1 cellular context compared by ENCODE assay signal in the genomic region with DNA sequence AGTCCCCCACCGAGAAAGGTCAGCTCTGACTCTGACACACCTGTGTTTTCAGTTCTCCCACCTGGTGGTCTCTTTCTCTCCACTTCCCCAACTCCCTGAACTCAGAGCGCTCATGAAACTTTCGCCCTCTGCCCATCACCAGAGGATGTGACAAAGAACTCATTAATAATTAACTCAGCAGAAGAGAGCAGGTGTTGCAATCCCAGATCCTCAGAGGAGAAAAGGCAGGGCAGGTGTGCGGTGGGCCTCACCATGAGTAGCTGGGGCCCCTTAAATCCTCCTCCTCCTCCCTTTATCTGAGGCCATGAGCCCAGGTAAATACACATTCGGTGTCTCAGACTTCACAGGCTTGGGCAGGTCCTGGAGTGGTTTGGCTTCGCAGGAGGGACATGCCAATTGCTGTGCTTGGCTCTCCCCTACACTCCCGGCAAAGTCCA.
TF ChIP-seq lines count a peak whose summit lies in the region.

No MANE protein-coding gene starts in this region.

TF ChIP-seq in HepG2, 621 proteins besides CTCF, POLR2A, EP300 and RAD21 (continues in another document):
- TF ChIP-seq EED (CRISPR knock-in tag; IDR thresholded peaks at IDR 0.05) (no peak), ZNF407 (CRISPR knock-in tag; IDR thresholded peaks at IDR 0.05; ENCODE audit: not compliant biosample characterization) (no peak), ZEB1 (IDR thresholded peaks at IDR 0.05; ENCODE audit: insufficient replicate concordance, low read depth) (peak; percentile 92), CC2D1A (CRISPR knock-in tag; IDR thresholded peaks at IDR 0.05) (no peak), SALL1 (CRISPR knock-in tag; IDR thresholded peaks at IDR 0.05) (peak; percentile 43), ASH2L (IDR thresholded peaks at IDR 0.05; ENCODE audit: insufficient read length, low read depth, low read length) (no peak), ZNF580 (CRISPR knock-in tag; IDR thresholded peaks at IDR 0.05; ENCODE audit: borderline replicate concordance, low read depth) (no peak), ZNF740 (CRISPR knock-in tag; IDR thresholded peaks at IDR 0.05) (no peak), ZNF782 (CRISPR knock-in tag; IDR thresholded peaks at IDR 0.05; ENCODE audit: borderline replicate concordance) (no peak), TSC22D2 (CRISPR knock-in tag; IDR thresholded peaks at IDR 0.05; ENCODE audit: borderline replicate concordance) (no peak), ZNF12 (CRISPR knock-in tag; IDR thresholded peaks at IDR 0.05) (0 out of 2 replicates have a peak, but pooled peaks have one; percentile 43), ZSCAN22 (CRISPR knock-in tag; IDR thresholded peaks at IDR 0.05) (no peak), TBX2 (CRISPR knock-in tag; IDR thresholded peaks at IDR 0.05; ENCODE audit: borderline replicate concordance) (peak; percentile 49; the same call in 1 of the 2 replicates), GATAD2A (CRISPR knock-in tag; IDR thresholded peaks at IDR 0.05) (peak; percentile 56), MTA1 (CRISPR knock-in tag; IDR thresholded peaks at IDR 0.05; ENCODE audit: borderline replicate concordance) (peak; percentile 42; the same call in 1 of the 2 replicates), ZBTB26 (CRISPR knock-in tag; IDR thresholded peaks at IDR 0.05; ENCODE audit: borderline replicate concordance) (no peak), HNF1B (CRISPR knock-in tag; IDR thresholded peaks at IDR 0.05) (peak; percentile 90), EHMT2 (IDR thresholded peaks at IDR 0.05; ENCODE audit: borderline replicate concordance, low read depth, low read length) (no peak), FOXP4 (CRISPR knock-in tag; IDR thresholded peaks at IDR 0.05) (peak; percentile 66), TRAFD1 (CRISPR knock-in tag; IDR thresholded peaks at IDR 0.05; ENCODE audit: borderline replicate concordance) (no peak), SOX6 (IDR thresholded peaks at IDR 0.05) (no peak), SOX6 (CRISPR knock-in tag; IDR thresholded peaks at IDR 0.05) (peak; percentile 90), ZBTB8A (CRISPR knock-in tag; IDR thresholded peaks at IDR 0.05; ENCODE audit: borderline replicate concordance, low read depth) (no peak), CREB1 (IDR thresholded peaks at IDR 0.05) (no peak), CREB1 (CRISPR knock-in tag; IDR thresholded peaks at IDR 0.05) (no peak), PAXIP1 (CRISPR knock-in tag; conservative IDR thresholded peaks at IDR 0.05) (peak; percentile 52), ZBTB7B (CRISPR knock-in tag; IDR thresholded peaks at IDR 0.05) (peak; percentile 51; the same call in 1 of the 2 replicates), ZNF547 (CRISPR knock-in tag; IDR thresholded peaks at IDR 0.05) (no peak)
- TF ChIP-seq, protein P1, sequence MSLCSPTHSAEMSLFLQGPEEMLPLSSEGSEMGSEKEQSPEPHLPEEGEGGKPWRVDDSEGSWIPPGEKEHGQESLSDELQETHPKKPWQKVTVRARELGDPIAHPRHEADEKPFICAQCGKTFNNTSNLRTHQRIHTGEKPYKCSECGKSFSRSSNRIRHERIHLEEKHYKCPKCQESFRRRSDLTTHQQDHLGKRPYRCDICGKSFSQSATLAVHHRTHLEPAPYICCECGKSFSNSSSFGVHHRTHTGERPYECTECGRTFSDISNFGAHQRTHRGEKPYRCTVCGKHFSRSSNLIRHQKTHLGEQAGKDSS (CRISPR knock-in tag; IDR thresholded peaks at IDR 0.05; ENCODE audit: borderline replicate concordance, low read depth): no peak
